ENCODE assay signal across 1 cellular context in the genomic region with DNA sequence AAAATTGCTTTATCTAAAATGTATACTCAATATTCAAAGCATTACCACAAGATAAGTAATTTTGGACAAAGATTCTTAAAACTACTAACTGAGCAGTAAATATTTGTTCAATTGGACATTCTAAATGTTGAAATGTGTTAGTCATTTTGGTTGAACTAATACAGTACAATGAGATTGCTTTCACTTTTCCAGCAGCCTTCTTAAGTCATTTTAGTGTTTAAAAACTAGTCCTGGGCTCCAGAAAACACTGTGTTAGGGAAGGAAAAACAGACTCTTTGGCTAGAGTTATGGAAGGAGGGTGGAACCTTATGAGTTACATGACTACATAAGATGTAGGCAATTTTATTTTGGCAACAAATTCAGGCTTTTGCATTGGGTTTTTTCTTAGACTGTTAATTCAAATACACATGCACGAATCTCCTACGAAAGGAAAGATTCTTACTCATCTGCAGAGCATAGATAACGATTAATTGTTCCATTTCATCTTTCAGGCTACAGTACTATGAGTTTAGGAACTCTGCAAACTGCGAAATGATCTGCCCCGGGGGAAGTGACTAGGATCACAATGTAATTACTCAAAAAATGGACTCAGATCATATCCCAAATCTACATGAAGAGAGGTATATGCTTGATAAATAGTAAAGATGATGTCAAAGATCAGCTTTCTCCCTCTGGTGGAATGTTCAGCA.
TF ChIP-seq lines count a peak whose summit lies in the region.

No MANE protein-coding gene starts in this region.

TF ChIP-seq in endothelial cell of umbilical vein, 7 proteins besides CTCF, POLR2A, EP300 and RAD21 (continued from another document):
- TF ChIP-seq, protein P1, sequence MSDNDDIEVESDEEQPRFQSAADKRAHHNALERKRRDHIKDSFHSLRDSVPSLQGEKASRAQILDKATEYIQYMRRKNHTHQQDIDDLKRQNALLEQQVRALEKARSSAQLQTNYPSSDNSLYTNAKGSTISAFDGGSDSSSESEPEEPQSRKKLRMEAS (IDR thresholded peaks at IDR 0.05; ENCODE audit: insufficient read depth, insufficient read length): no peak
- no peak for TF ChIP-seq GATA2 (IDR thresholded peaks at IDR 0.05; ENCODE audit: insufficient read depth, insufficient read length, low read depth, low read length)
TF ChIP-seq in endothelial cell of umbilical vein: peak in this region for 0.
